26 cellular contexts compared by ENCODE assay signal in the genomic region with DNA sequence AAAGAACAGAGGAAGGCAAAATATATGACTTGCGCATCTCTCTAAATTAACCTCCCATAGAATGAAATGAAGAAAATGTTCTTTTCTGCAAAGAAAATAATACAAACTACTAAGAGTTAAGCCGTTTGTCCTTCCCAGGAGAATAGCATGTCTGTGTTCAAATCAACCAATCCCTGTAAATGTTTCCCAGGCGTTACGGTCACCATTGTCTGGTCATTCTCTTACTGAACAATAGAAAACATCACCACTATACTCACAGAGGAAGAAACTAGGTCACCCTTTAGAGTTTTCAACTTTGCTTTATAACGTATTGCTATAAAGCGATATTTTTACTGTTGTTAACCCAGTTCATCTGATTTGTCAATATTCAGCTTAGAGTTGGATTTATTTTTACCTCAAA. TPM values are rescaled to one million over a fixed set of nuclear protein-coding genes. Genes with fewer than 3 reads are reported as not detected.
"Had no signal": no experiment of that assay in that cellular context is flagged by ENCODE, and none has a peak within 500 bp of the region (broad histone marks: within the 10 kb centered on the region; RNA-seq: fewer than 3 reads in every experiment).

No MANE protein-coding gene starts in this region.

- H3K4me3 ChIP-seq: colonic mucosa, gastrocnemius medialis, left ventricle myocardium inferior, pancreas, spleen, testis, transverse colon had no signal

- H3K9me3 ChIP-seq: colonic mucosa, gastrocnemius medialis, left ventricle myocardium inferior, pancreas, spleen, testis, transverse colon had no signal

- H3K36me3 ChIP-seq: colonic mucosa, gastrocnemius medialis, left ventricle myocardium inferior, pancreas, spleen, transverse colon had no signal

- H3K27me3 ChIP-seq: colonic mucosa, gastrocnemius medialis, pancreas, spleen, testis, transverse colon had no signal

- H3K27me3 Mint-ChIP-seq: activated B cell treated with CpG ODN at 0.5 μM for 24 hours; activated CD4-positive, alpha-beta T cell treated with anti-CD3 and anti-CD28 coated beads for 36 hours; central memory CD8-positive, alpha-beta T cell; naive B cell had no signal

- H3K4me1 ChIP-seq: colonic mucosa, gastrocnemius medialis, left ventricle myocardium inferior, pancreas, spleen, testis, transverse colon had no signal

- FAIRE-seq: bronchial epithelial cell, pancreas had no signal

- H3K4me1 Mint-ChIP-seq: activated B cell treated with CpG ODN at 0.5 μM for 24 hours; activated CD4-positive, alpha-beta T cell treated with anti-CD3 and anti-CD28 coated beads for 36 hours; central memory CD8-positive, alpha-beta T cell; naive B cell; nephron progenitor cell had no signal

- DNase-seq: activated B cell treated with CpG ODN at 0.5 μM for 24 hours; activated CD4-positive, alpha-beta T cell treated with anti-CD3 and anti-CD28 coated beads for 36 hours; activated CD4-positive, alpha-beta T cell treated with anti-CD3 and anti-CD28 coated beads, Interleukin-2, amount 50 U/mL, for 4 hours; activated naive CD4-positive, alpha-beta T cell; activated T-cell treated with anti-CD3 and anti-CD28 coated beads for 4 hours; activated T-cell treated with anti-CD3 and anti-CD28 coated beads, Interleukin-2, amount 50 U/mL, for 72 hours; colonic mucosa; effector memory CD4-positive, alpha-beta T cell; gastrocnemius medialis; kidney glomerular epithelial cell; left ventricle myocardium inferior; naive B cell; nephron progenitor cell; pancreas; right cardiac atrium; spleen; stimulated activated CD4-positive, alpha-beta T cell treated with anti-CD3 and anti-CD28 coated beads, Interleukin-2, amount 100 ng/mL, for 48 hours; stimulated activated naive CD4-positive, alpha-beta T cell treated with Interleukin-2 at 50 U/mL for 16 hours; T-helper 2 cell; testis; transverse colon had no signal

- H3K9me3 Mint-ChIP-seq: activated B cell treated with CpG ODN at 0.5 μM for 24 hours, nephron progenitor cell had no signal

- H3K4me3 Mint-ChIP-seq: activated B cell treated with CpG ODN at 0.5 μM for 24 hours; activated CD4-positive, alpha-beta T cell treated with anti-CD3 and anti-CD28 coated beads for 36 hours; activated T-cell treated with anti-CD3 and anti-CD28 coated beads, Interleukin-2, amount 50 U/mL, for 72 hours; central memory CD8-positive, alpha-beta T cell; naive B cell; nephron progenitor cell had no signal

- H3K27ac ChIP-seq: colonic mucosa, gastrocnemius medialis, left ventricle myocardium inferior, pancreas, spleen, testis, transverse colon had no signal

- H3K36me3 Mint-ChIP-seq: activated naive CD4-positive, alpha-beta T cell treated with anti-CD3 and anti-CD28 coated beads, Interleukin-2, amount 50 U/mL, for 72 hours; naive B cell had no signal

- ATAC-seq: activated CD4-positive, alpha-beta T cell treated with anti-CD3 and anti-CD28 coated beads for 36 hours; activated naive CD4-positive, alpha-beta T cell treated with anti-CD3 and anti-CD28 coated beads, Interleukin-2, amount 50 U/mL, for 72 hours; activated T-cell treated with anti-CD3 and anti-CD28 coated beads, Interleukin-2, amount 50 U/mL, for 72 hours; gastrocnemius medialis; pancreas; right cardiac atrium had no signal

- H3K27ac Mint-ChIP-seq: activated B cell treated with CpG ODN at 0.5 μM for 24 hours; activated CD4-positive, alpha-beta T cell treated with anti-CD3 and anti-CD28 coated beads for 36 hours; activated naive CD4-positive, alpha-beta T cell treated with anti-CD3 and anti-CD28 coated beads, Interleukin-2, amount 50 U/mL, for 72 hours; activated T-cell treated with anti-CD3 and anti-CD28 coated beads, Interleukin-2, amount 50 U/mL, for 72 hours; naive B cell; nephron progenitor cell had no signal

RNA-seq across cellular contexts. Expression of a gene that starts 34.1 kb away (rescaled TPM):
- total RNA-seq: activated B cell treated with CpG ODN at 0.5 μM for 24 hours; activated CD4-positive, alpha-beta T cell treated with anti-CD3 and anti-CD28 coated beads for 36 hours; activated naive CD4-positive, alpha-beta T cell treated with anti-CD3 and anti-CD28 coated beads, Interleukin-2, amount 50 U/mL, for 72 hours; activated T-cell treated with anti-CD3 and anti-CD28 coated beads, Interleukin-2, amount 50 U/mL, for 72 hours; left ventricle myocardium inferior; lung microvascular endothelial cell; pulmonary artery endothelial cell; right cardiac atrium had no signal
